In genomic region chr2:169069341-169069740, GRCh38 we compare ENCODE assay signal across 9 cellular contexts. TPM values are rescaled to one million over a fixed set of nuclear protein-coding genes. Genes with fewer than 3 reads are reported as not detected.
DNase-seq lines count a peak whose midpoint lies in the region; ATAC-seq, FAIRE-seq and TF ChIP-seq lines count a peak whose summit lies in the region.
"Had no signal": no experiment of that assay in that cellular context is flagged by ENCODE, and none has a peak within 500 bp of the region (broad histone marks: within the 10 kb centered on the region; RNA-seq: fewer than 3 reads in every experiment).

Gene DHRS9 (plus strand): TSS chr2:169069563. CDS start chr2:169081582, 12,019 bp downstream.

- H3K4me1 Mint-ChIP-seq in activated T-cell treated with anti-CD3 and anti-CD28 coated beads, Interleukin-2, amount 50 U/mL, for 24 hours (ENCODE audit: low read depth), result peaks cover 52% of the 10 kb centered on the region
- peaks cover 15% of the 10 kb centered on the region for H3K4me1 Mint-ChIP-seq in nephron progenitor cell

- TF ChIP-seq CTCF in A549 (IDR thresholded peaks at IDR 0.05) (no peak), nephron progenitor cell (IDR thresholded peaks at IDR 0.05) (no peak)

- peak within 1 kb of the TSS; percentile 84 for H3K27ac Mint-ChIP-seq in activated T-cell treated with anti-CD3 and anti-CD28 coated beads, Interleukin-2, amount 50 U/mL, for 24 hours
- no peak within 1 kb of the TSS for H3K27ac Mint-ChIP-seq in nephron progenitor cell

- no peaks in the 10 kb centered on the region for H3K9me3 ChIP-seq in A549

- H3K36me3 Mint-ChIP-seq in activated T-cell treated with anti-CD3 and anti-CD28 coated beads, Interleukin-2, amount 50 U/mL, for 24 hours (ENCODE audit: low read depth), result peaks cover 22% of the 10 kb centered on the region
- no peaks in the 10 kb centered on the region for H3K36me3 Mint-ChIP-seq in nephron progenitor cell (ENCODE audit: low read depth)

- H3K4me3 Mint-ChIP-seq in activated T-cell treated with anti-CD3 and anti-CD28 coated beads, Interleukin-2, amount 50 U/mL, for 24 hours, result peak within 1 kb of the TSS; percentile 75
- no peak within 1 kb of the TSS for H3K4me3 Mint-ChIP-seq in nephron progenitor cell

- peaks cover 28% of the 10 kb centered on the region for H3K4me1 ChIP-seq in A549

- WGBS in A549 (ENCODE audit: missing lambda C conversion rate), result 6% methylated on average over 5 of the region's 5 CpGs

- peak within 1 kb of the TSS; percentile 56 for H3K4me2 ChIP-seq in A549

- POLR2A ChIA-PET in A549 (lab: Yijun Ruan, JAX), result no interaction called here

- intact Hi-C loops in left colon (cut with DNase I, micrococcal nuclease), result no loop called here

- FAIRE-seq in A549 (lab: Jason Lieb, UNC), result peak; percentile 70
- FAIRE-seq in GM19239 (lab: Jason Lieb, UNC), result no peak

- no peak within 1 kb of the TSS for H3K4me3 ChIP-seq in A549

- peak; percentile 97 to 98 for ATAC-seq in A549
- peak; percentile 64 for ATAC-seq in left colon
- ATAC-seq in GM19351 (IDR thresholded peaks at IDR 0.05; ENCODE audit: unreplicated experiment), result no peak

- peak; percentile 53 to 78 for DNase-seq in A549 (ENCODE audit: low read depth in 1 of 2, low spot score in 1 of 2)
- DNase-seq in HK-2 (ENCODE audit: unreplicated experiment), result peak; percentile 64
- no peak for DNase-seq in activated T-cell treated with anti-CD3 and anti-CD28 coated beads, Interleukin-2, amount 50 U/mL, for 24 hours
- peak in 1 of 2 donors; percentile 33 for DNase-seq in left colon
- no peak for DNase-seq in SHP77 (lab: John Stamatoyannopoulos, UW)
- DNase-seq in nephron progenitor cell, result no peak
- no peak for DNase-seq in GM19239 (ENCODE audit: insufficient read length, low spot score)
- DNase-seq: DMS79 had no signal

- peaks cover 6% of the 10 kb centered on the region for H3K9me3 Mint-ChIP-seq in activated T-cell treated with anti-CD3 and anti-CD28 coated beads, Interleukin-2, amount 50 U/mL, for 24 hours
- no peaks in the 10 kb centered on the region for H3K9me3 Mint-ChIP-seq in nephron progenitor cell

- no peak for TF ChIP-seq RAD21 in A549 (conservative IDR thresholded peaks at IDR 0.05 in 1 of 2, IDR thresholded peaks at IDR 0.05 in 1 of 2)

- H3K27me3 Mint-ChIP-seq in activated T-cell treated with anti-CD3 and anti-CD28 coated beads, Interleukin-2, amount 50 U/mL, for 24 hours, result no peaks in the 10 kb centered on the region
- peaks cover 7% of the 10 kb centered on the region for H3K27me3 Mint-ChIP-seq in nephron progenitor cell (ENCODE audit: low read depth, poor library complexity)

- TF ChIP-seq EP300 in A549 (IDR thresholded peaks at IDR 0.05), result no peak

- CTCF ChIA-PET in A549 (lab: Yijun Ruan, JAX), result no interaction called here

- no peak for TF ChIP-seq POLR2A in A549 (IDR thresholded peaks at IDR 0.05; ENCODE audit: low read length)

- H3K27ac ChIP-seq in A549, result peak within 1 kb of the TSS; percentile 35 to 58; a peak in 5 of 6 replicates

TF ChIP-seq in A549, 52 proteins besides CTCF, POLR2A, EP300 and RAD21:
- TF ChIP-seq EHMT2 (IDR thresholded peaks at IDR 0.05; ENCODE audit: low read depth), result no peak
- TF ChIP-seq FOSL2 (IDR thresholded peaks at IDR 0.05), result peak; percentile 86
- peak; percentile 86 for TF ChIP-seq FOSL2 (CRISPR knock-in tag; IDR thresholded peaks at IDR 0.05)
- TF ChIP-seq HES2 (IDR thresholded peaks at IDR 0.05), result peak; percentile 58; the same call in 1 of the 2 replicates
- no peak for TF ChIP-seq ESRRA (IDR thresholded peaks at IDR 0.05; ENCODE audit: borderline replicate concordance, low read length)
- no peak for TF ChIP-seq MAFK (IDR thresholded peaks at IDR 0.05; ENCODE audit: partially characterized antibody)
- TF ChIP-seq MAX (IDR thresholded peaks at IDR 0.05), result peak; percentile 43; the same call in 1 of the 2 replicates
- TF ChIP-seq CEBPB (IDR thresholded peaks at IDR 0.05), result peak; percentile 68 to 75
- peak; percentile 62 for TF ChIP-seq JUNB (IDR thresholded peaks at IDR 0.05)

RNA-seq across cellular contexts. Expression of gene DHRS9, which starts in this region (rescaled TPM):
- polyA plus RNA-seq in A549 (2011; rRNA removed), result 0.19 and 0.37 TPM in 2 replicates
- 0.05 TPM in 2 replicates for polyA plus RNA-seq in A549 (2012; cell fraction: cytosol; rRNA removed)
- polyA plus RNA-seq in A549 (2012; cell fraction: nucleus; rRNA removed), result 0.07 TPM in 2 replicates
- 0.09 to 0.25 TPM (median 0.21 TPM) in 3 replicates for polyA plus RNA-seq in A549 (2017; fragmentation: RNase III; extraction: RNeasy Plus Mini Kit Qiagen cat#74134 plus additional on column Dnase treatment)
- polyA minus RNA-seq in A549 (2011; rRNA and poly(A)+ RNA removed), result 0.17 TPM in 1 of 2 replicates, not detected in the other
- 100 to 1,000 TPM; 202 to 206 TPM for total RNA-seq in left colon

Comparison
In these comparisons a context has a peak if more than half of its experiments do, and no peak if none do; other contexts are left out.
1. Peak in DNase-seq, ATAC-seq, H3K27ac ChIP-seq and H3K4me2 ChIP-seq in A549; RNA of the gene not detected or under 1 TPM.